Comparison of ENCODE assay signal across 27 cellular contexts in genomic region chr14:84435820-84436326, GRCh38.
"Had no signal": no experiment of that assay in that cellular context is flagged by ENCODE, and none has a peak within 500 bp of the region (broad histone marks: within the 10 kb centered on the region; RNA-seq: fewer than 3 reads in every experiment).

No MANE protein-coding gene starts in this region.

- H3K4me3 Mint-ChIP-seq: naive thymus-derived CD4-positive, alpha-beta T cell; neural crest cell; stimulated activated effector memory CD8-positive, alpha-beta T cell treated with anti-CD3 and anti-CD28 coated beads, Interleukin-12 subunit alpha, Interleukin-12 subunit beta, amount 100 ng/mL, for 72 hours had no signal

- H3K36me3 Mint-ChIP-seq: naive thymus-derived CD4-positive, alpha-beta T cell; stimulated activated effector memory CD8-positive, alpha-beta T cell treated with anti-CD3 and anti-CD28 coated beads, Interleukin-12 subunit alpha, Interleukin-12 subunit beta, amount 100 ng/mL, for 72 hours had no signal

- H2AFZ ChIP-seq: parathyroid adenoma had no signal

- FAIRE-seq: endothelial cell of umbilical vein, islet of Langerhans had no signal

- H3K27me3 Mint-ChIP-seq: naive thymus-derived CD4-positive, alpha-beta T cell; progenitor cell of endocrine pancreas had no signal

- H3K4me1 Mint-ChIP-seq: naive thymus-derived CD4-positive, alpha-beta T cell; stimulated activated effector memory CD8-positive, alpha-beta T cell treated with anti-CD3 and anti-CD28 coated beads, Interleukin-12 subunit alpha, Interleukin-12 subunit beta, amount 100 ng/mL, for 72 hours had no signal

- H3K4me3 ChIP-seq: coronary artery, esophagus muscularis mucosa, gastroesophageal sphincter, heart right ventricle, left lung, sigmoid colon, stomach, thyroid gland had no signal

- DNase-seq: dermis blood vessel endothelial cell; effector memory CD4-positive, alpha-beta T cell; foreskin keratinocyte; heart right ventricle; hippocampal formation; left cardiac atrium; left lung; mesenchymal stem cell; midbrain; naive thymus-derived CD4-positive, alpha-beta T cell; right cardiac atrium; sigmoid colon; stimulated activated CD4-positive, alpha-beta T cell treated with anti-CD3 and anti-CD28 coated beads, Interleukin-2, amount 100 ng/mL, for 24 hours; stimulated activated CD4-positive, alpha-beta T cell treated with anti-CD3 and anti-CD28 coated beads, Interleukin-4, amount 100 ng/mL, for 24 hours; stimulated activated naive CD4-positive, alpha-beta T cell treated with Interleukin-2 at 50 U/mL for 16 hours; stomach; thyroid gland; trophoblast cell had no signal

- H3K36me3 ChIP-seq: esophagus muscularis mucosa, gastroesophageal sphincter, heart right ventricle, left lung, sigmoid colon, stomach, thyroid gland had no signal

- H3K27ac ChIP-seq: coronary artery, esophagus muscularis mucosa, foreskin keratinocyte, gastroesophageal sphincter, heart right ventricle, left lung, parathyroid adenoma, sigmoid colon, stomach, thyroid gland had no signal

- H3K9me3 ChIP-seq: esophagus muscularis mucosa, gastroesophageal sphincter, heart right ventricle, left lung, sigmoid colon, stomach, thyroid gland had no signal

- H3K27ac Mint-ChIP-seq: naive thymus-derived CD4-positive, alpha-beta T cell; progenitor cell of endocrine pancreas; stimulated activated effector memory CD8-positive, alpha-beta T cell treated with anti-CD3 and anti-CD28 coated beads, Interleukin-12 subunit alpha, Interleukin-12 subunit beta, amount 100 ng/mL, for 72 hours had no signal

- H3K79me2 ChIP-seq: parathyroid adenoma had no signal

- H3K27me3 ChIP-seq: esophagus muscularis mucosa, foreskin keratinocyte, gastroesophageal sphincter, heart right ventricle, left lung, sigmoid colon, stomach, thyroid gland had no signal

- H3K9ac ChIP-seq: parathyroid adenoma had no signal

- H3K4me1 ChIP-seq: esophagus muscularis mucosa, foreskin keratinocyte, gastroesophageal sphincter, heart right ventricle, left lung, parathyroid adenoma, sigmoid colon, stomach, thyroid gland had no signal
